8 cellular contexts compared by ENCODE assay signal in the genomic region with DNA sequence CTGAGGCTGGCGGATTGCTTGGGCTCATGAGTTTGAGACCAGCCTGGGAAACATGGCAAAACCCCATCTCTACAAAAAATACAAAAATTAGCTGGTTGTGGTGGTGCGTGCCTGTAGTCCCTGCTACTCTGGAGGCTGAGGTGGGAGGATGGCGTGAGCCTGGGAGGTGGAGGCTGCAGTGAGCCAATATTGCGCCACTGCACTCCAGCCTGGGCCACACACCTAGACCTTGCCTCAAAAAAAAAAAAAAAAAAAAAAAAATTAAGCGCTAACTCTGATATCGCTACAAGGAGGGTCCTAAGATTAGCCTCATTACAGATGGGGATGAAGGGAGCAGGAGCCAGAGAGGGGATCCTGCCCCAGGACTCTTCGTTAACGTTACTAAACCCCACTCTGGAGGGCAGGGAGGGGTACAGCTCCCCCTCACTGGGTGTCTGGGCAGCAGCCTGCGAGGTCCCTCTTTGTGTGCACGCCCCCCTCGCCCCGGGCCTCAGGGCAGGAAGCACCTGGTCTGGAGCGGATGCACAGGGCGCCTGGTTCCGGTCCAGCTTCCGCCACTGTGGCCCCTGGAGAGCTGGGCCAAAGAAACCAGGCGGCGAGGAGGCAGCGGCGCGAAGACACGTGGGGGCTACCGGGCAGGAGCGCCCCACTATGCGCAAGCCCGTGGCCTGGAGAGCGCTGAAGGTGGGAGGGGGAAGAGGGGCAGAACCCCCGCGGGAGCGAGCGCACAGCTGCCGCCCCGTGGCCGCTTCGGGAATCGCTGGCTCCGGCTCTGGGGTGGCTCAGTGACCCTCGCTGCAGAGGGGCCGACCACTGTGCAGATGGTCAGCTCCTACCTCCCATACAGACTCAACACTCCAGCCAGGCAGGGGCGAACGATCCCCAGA. TPM values are rescaled to one million over a fixed set of nuclear protein-coding genes. Genes with fewer than 3 reads are reported as not detected.
DNase-seq lines count a peak whose midpoint lies in the region; ATAC-seq and TF ChIP-seq lines count a peak whose summit lies in the region.

No MANE protein-coding gene starts in this region.

- H3K4me1 Mint-ChIP-seq in CD14-positive monocyte = peaks cover 52% of the 10 kb centered on the region
- peaks cover 20% of the 10 kb centered on the region for H3K4me1 Mint-ChIP-seq in T-helper 1 cell treated with Interleukin-12 subunit alpha and Interleukin-12 subunit beta and Interleukin-4 antibody, amounts not matched to agents 30 μg/mL and 1 μg/mL, for 36 hours (ENCODE audit: low read depth)

- CTCF ChIA-PET in HEK293T (lab: Yijun Ruan, JAX) = interaction anchor here (1.0 to 1.6 kb wide), 4 partner anchors 124 to 139 kb away, joined by 3 to 5 read pairs (median 4); no protein-coding TSS in a partner anchor

- peak; percentile 98 for TF ChIP-seq CTCF in CD14-positive monocyte (IDR thresholded peaks at IDR 0.05)

- peaks cover 12 to 17% of the 10 kb centered on the region in 2 donors for H3K36me3 Mint-ChIP-seq in CD14-positive monocyte
- peaks cover 11% of the 10 kb centered on the region for H3K36me3 Mint-ChIP-seq in T-helper 1 cell treated with Interleukin-12 subunit alpha and Interleukin-12 subunit beta and Interleukin-4 antibody, amounts not matched to agents 30 μg/mL and 1 μg/mL, for 36 hours (ENCODE audit: low read depth)

- POLR2A ChIA-PET in HEK293T (lab: Yijun Ruan, JAX) = interaction anchor here (2.1 kb wide), 1 partner anchor 48 kb away, joined by 9 read pairs; no protein-coding TSS in a partner anchor

- peak; percentile 70 for DNase-seq in CD14-positive monocyte (ENCODE audit: low spot score)
- peak; percentile 72 for DNase-seq in HEK293T (ENCODE audit: extremely low spot score)
- DNase-seq in anterior cingulate cortex (lab: John Stamatoyannopoulos, UW) = peak in 33 of 58 donors; percentile 25 to 76 (median 53)
- DNase-seq in iPS-NIHi11 (ENCODE audit: low spot score) = peak; percentile 89
- peak; percentile 66 to 76 for DNase-seq in stimulated activated CD4-positive, alpha-beta T cell treated with anti-CD3 and anti-CD28 coated beads, Interleukin-2, amount 100 ng/mL, for 48 hours
- no peak for DNase-seq in NCI-H2107 (lab: John Stamatoyannopoulos, UW)

- no peaks in the 10 kb centered on the region for H3K9me3 Mint-ChIP-seq in CD14-positive monocyte
- peaks cover 5% of the 10 kb centered on the region for H3K9me3 Mint-ChIP-seq in T-helper 1 cell treated with Interleukin-12 subunit alpha and Interleukin-12 subunit beta and Interleukin-4 antibody, amounts not matched to agents 30 μg/mL and 1 μg/mL, for 36 hours

- no peak for ATAC-seq in GM21717 (IDR thresholded peaks at IDR 0.05; ENCODE audit: unreplicated experiment)

- H3K27me3 Mint-ChIP-seq in CD14-positive monocyte (ENCODE audit: low read depth in 3 of 3) = peaks cover 0 to 1% (median 0%) of the 10 kb centered on the region in 3 donors
- H3K27me3 Mint-ChIP-seq in T-helper 1 cell treated with Interleukin-12 subunit alpha and Interleukin-12 subunit beta and Interleukin-4 antibody, amounts not matched to agents 30 μg/mL and 1 μg/mL, for 36 hours (ENCODE audit: low read depth) = peaks cover under 1% of the 10 kb centered on the region

- H3K27ac Mint-ChIP-seq in CD14-positive monocyte = peak overlapping the region; percentile 89 to 97 (median 95)
- peak overlapping the region; percentile 86 for H3K27ac Mint-ChIP-seq in T-helper 1 cell treated with Interleukin-12 subunit alpha and Interleukin-12 subunit beta and Interleukin-4 antibody, amounts not matched to agents 30 μg/mL and 1 μg/mL, for 36 hours

- intact Hi-C loops in CD14-positive monocyte (cut with micrococcal nuclease) = loop anchor here (5.0 kb wide), 1 partner anchor 48 kb away; a partner anchor contains a TSS

- peak overlapping the region; percentile 91 to 98 for H3K4me3 Mint-ChIP-seq in CD14-positive monocyte
- peak overlapping the region; percentile 89 for H3K4me3 Mint-ChIP-seq in T-helper 1 cell treated with Interleukin-12 subunit alpha and Interleukin-12 subunit beta and Interleukin-4 antibody, amounts not matched to agents 30 μg/mL and 1 μg/mL, for 36 hours

TF ChIP-seq in HEK293T, 16 proteins besides CTCF, POLR2A, EP300 and RAD21:
- TF ChIP-seq FOXA1 (IDR thresholded peaks at IDR 0.05) (no peak), SP1 (IDR thresholded peaks at IDR 0.05) (no peak), FOXK2 (IDR thresholded peaks at IDR 0.05) (no peak), L3MBTL2 (conservative IDR thresholded peaks at IDR 0.05) (no peak)
TF ChIP-seq in HEK293T: peak in this region for 0.

RNA-seq across cellular contexts. Expression of a gene that starts 1.5 kb away (rescaled TPM):
- 10 to 100 TPM; 35.7 to 37.1 TPM for polyA plus RNA-seq in CD14-positive monocyte

RNA-seq across cellular contexts. Expression of a gene that starts 12.3 kb away (rescaled TPM):
- 10 to 100 TPM; 14.5 TPM for polyA plus RNA-seq in CD14-positive monocyte

RNA-seq across cellular contexts. Expression of a gene that starts 13.9 kb away (rescaled TPM):
- polyA plus RNA-seq in CD14-positive monocyte = 1 to 10 TPM; 1.1 to 2.2 TPM

RNA-seq across cellular contexts. Expression of a gene that starts 46.0 kb away (rescaled TPM):
- 100 to 1,000 TPM; 158 to 172 TPM for polyA plus RNA-seq in CD14-positive monocyte

RNA-seq across cellular contexts. Expression of a gene that starts 46.0 kb away (rescaled TPM):
- polyA plus RNA-seq in CD14-positive monocyte = 100 to 1,000 TPM; 355 to 601 TPM
